25 cellular contexts compared by ENCODE assay signal in genomic region chr10:62379394-62379793, GRCh38. TPM values are rescaled to one million over a fixed set of nuclear protein-coding genes. Genes with fewer than 3 reads are reported as not detected.
DNase-seq lines count a peak whose midpoint lies in the region; ATAC-seq, FAIRE-seq and TF ChIP-seq lines count a peak whose summit lies in the region.
"Had no signal": no experiment of that assay in that cellular context is flagged by ENCODE, and none has a peak within 500 bp of the region (broad histone marks: within the 10 kb centered on the region; RNA-seq: fewer than 3 reads in every experiment).

No MANE protein-coding gene starts in this region.

- no TSS peak for BruUV-seq in PC-3 (replicated peaks; lab: Mats Ljungman, UMichigan)
- BruUV-seq in endothelial cell of umbilical vein (replicated peaks; lab: Mats Ljungman, UMichigan) = no TSS peak

- H3K36me3 ChIP-seq in PC-3 (ENCODE audit: low read depth, low read length) = no peaks in the 10 kb centered on the region
- no peaks in the 10 kb centered on the region for H3K36me3 ChIP-seq in endothelial cell of umbilical vein (ENCODE audit: control insufficient read depth in 2 of 2, extremely low read depth in 1 of 2, insufficient read depth in 2 of 2, low read length in 2 of 2)
- H3K36me3 ChIP-seq: BLaER1 treated with 17β-estradiol and CSF1 and Interleukin-3, amounts not matched to agents 10 nM and 100 nM; colonic mucosa; esophagus muscularis mucosa had no signal

- POLR2A ChIA-PET in PC-3 (lab: Charles Lee; ENCODE audit: unreplicated experiment) (interaction anchor here (0.6 kb wide), 1 partner anchor 89 kb away, joined by 3 read pairs; no protein-coding TSS in a partner anchor), endothelial cell of umbilical vein (lab: Charles Lee) (no interaction called here)

- H3K79me2 ChIP-seq in PC-3 (ENCODE audit: low read length) = peaks cover 66% of the 10 kb centered on the region
- H3K79me2 ChIP-seq in endothelial cell of umbilical vein (ENCODE audit: control insufficient read depth, insufficient read depth, low read length) = no peaks in the 10 kb centered on the region

- dilution Hi-C loops in endothelial cell of umbilical vein (cut with MboI; ENCODE audit: extremely low pct_ligation_motif_present, low sequenced_read_pairs) = no loop called here

- peak overlapping the region; percentile 65 for H3K9ac ChIP-seq in PC-3 (ENCODE audit: low read length)
- peak overlapping the region; percentile 12 for H3K9ac ChIP-seq in endothelial cell of umbilical vein (replicated peaks; ENCODE audit: extremely low read depth, insufficient read depth, low read length)
- H3K9ac ChIP-seq: BLaER1 treated with 17β-estradiol and CSF1 and Interleukin-3, amounts not matched to agents 10 nM and 100 nM had no signal

- no peak for TF ChIP-seq POLR2A in endothelial cell of umbilical vein (IDR thresholded peaks at IDR 0.05; ENCODE audit: low read depth, low read length)

- H2AFZ ChIP-seq in PC-3 (ENCODE audit: low read length) (peak overlapping the region; percentile 20), endothelial cell of umbilical vein (ENCODE audit: low read depth, low read length) (no peak overlapping the region)

- H3K27ac ChIP-seq in PC-3 (ENCODE audit: low read length) (peak overlapping the region; percentile 79), endothelial cell of umbilical vein (ENCODE audit: insufficient read depth, low read depth, low read length) (peak overlapping the region; percentile 70)
- H3K27ac ChIP-seq: BLaER1 treated with 17β-estradiol and CSF1 and Interleukin-3, amounts not matched to agents 10 nM and 100 nM; colonic mucosa; esophagus muscularis mucosa; psoas muscle; RWPE1 had no signal

- no peaks in the 10 kb centered on the region for H3K9me3 ChIP-seq in PC-3 (ENCODE audit: low read length)
- no peaks in the 10 kb centered on the region for H3K9me3 ChIP-seq in endothelial cell of umbilical vein (replicated peaks; ENCODE audit: control insufficient read depth, insufficient read depth, low read length)
- H3K9me3 ChIP-seq: colonic mucosa, esophagus muscularis mucosa, psoas muscle had no signal

- CTCF ChIA-PET in PC-3 (lab: Charles Lee) = interaction anchor here (1.3 kb wide), 1 partner anchor 59 kb away, joined by 4 read pairs; no protein-coding TSS in a partner anchor
- CTCF ChIA-PET in endothelial cell of umbilical vein (lab: Charles Lee) = no interaction called here

- no peaks in the 10 kb centered on the region for H3K27me3 ChIP-seq in PC-3 (ENCODE audit: low read length)
- H3K27me3 ChIP-seq in endothelial cell of umbilical vein (ENCODE audit: control insufficient read depth in 2 of 2, insufficient read depth in 2 of 2, low read length in 2 of 2) = no peaks in the 10 kb centered on the region

- no peaks in the 10 kb centered on the region for H3K9me1 ChIP-seq in endothelial cell of umbilical vein (replicated peaks; ENCODE audit: control insufficient read depth, extremely low read depth, insufficient read depth, low read length)

- ATAC-seq in PC-3 = no peak; the same call in 1 of the 2 replicates
- ATAC-seq: effector memory CD8-positive, alpha-beta T cell; GM12878; psoas muscle had no signal

- H3K4me2 ChIP-seq in PC-3 (ENCODE audit: low read length) = peak overlapping the region; percentile 69
- H3K4me2 ChIP-seq in endothelial cell of umbilical vein (ENCODE audit: insufficient read depth, low read length) = no peak overlapping the region
- H3K4me2 ChIP-seq: BLaER1 treated with 17β-estradiol and CSF1 and Interleukin-3, amounts not matched to agents 10 nM and 100 nM had no signal

- peak overlapping the region; percentile 23 for H3K4me3 ChIP-seq in PC-3 (ENCODE audit: low read length)
- H3K4me3 ChIP-seq in endothelial cell of umbilical vein (replicated peaks in 1 of 3; ENCODE audit: insufficient read depth in 1 of 3, low read depth in 1 of 3, low read length in 3 of 3) = no peak overlapping the region
- H3K4me3 ChIP-seq: BLaER1 treated with 17β-estradiol and CSF1 and Interleukin-3, amounts not matched to agents 10 nM and 100 nM; colonic mucosa; esophagus muscularis mucosa; GM12878; lung; psoas muscle had no signal

- H4K20me1 ChIP-seq in PC-3 (ENCODE audit: low read length) (no peaks in the 10 kb centered on the region), endothelial cell of umbilical vein (replicated peaks; ENCODE audit: control insufficient read depth, extremely low read depth, insufficient read depth, low read length) (no peaks in the 10 kb centered on the region)
- H4K20me1 ChIP-seq: BLaER1 treated with 17β-estradiol and CSF1 and Interleukin-3, amounts not matched to agents 10 nM and 100 nM had no signal

- H3F3A ChIP-seq in PC-3 (ENCODE audit: low read length, unreplicated experiment) = peaks cover 40% of the 10 kb centered on the region

- no peak for FAIRE-seq in endothelial cell of umbilical vein (lab: Jason Lieb, UNC)
- FAIRE-seq: frontal cortex, GM12878 had no signal

- H3K9me2 ChIP-seq in PC-3 (replicated peaks; ENCODE audit: low read length) = no peaks in the 10 kb centered on the region

- peak; percentile 72 for DNase-seq in Ammon's horn (ENCODE audit: low spot score)
- DNase-seq in PC-3 = no peak
- no peak for DNase-seq in endothelial cell of umbilical vein (ENCODE audit: low read depth, low spot score)
- peak in 33 of 56 donors; percentile 10 to 74 (median 40) for DNase-seq in nucleus accumbens (lab: John Stamatoyannopoulos, UW)
- no peak for DNase-seq in SHP77 (lab: John Stamatoyannopoulos, UW)
- no peak for DNase-seq in AG20443 (ENCODE audit: low spot score)
- no peak for DNase-seq in HT-29 (ENCODE audit: low spot score)
- no peak for DNase-seq in OCI-M1 (lab: John Stamatoyannopoulos, UW)
- DNase-seq: activated B cell treated with CpG ODN at 0.5 μM for 24 hours; activated CD4-positive, alpha-beta T cell treated with anti-CD3 and anti-CD28 coated beads, Interleukin-2, amount 50 U/mL, for 48 hours; activated effector memory CD4-positive, alpha-beta T cell treated with anti-CD3 and anti-CD28 coated beads, Interleukin-2, amount 50 U/mL, for 16 hours; activated naive CD8-positive, alpha-beta T cell treated with anti-CD3 and anti-CD28 coated beads, Interleukin-2, amount 50 U/mL, for 24 hours; colonic mucosa; effector memory CD8-positive, alpha-beta T cell; Karpas-422; MV-4-11; NCI-H2171; NCI-H526 treated with DMSO at 0.1 percent for 48 hours; psoas muscle had no signal

- TF ChIP-seq CTCF in PC-3 (conservative IDR thresholded peaks at IDR 0.05; ENCODE audit: low read depth, low read length) (no peak), endothelial cell of umbilical vein (IDR thresholded peaks at IDR 0.05; ENCODE audit: extremely low read depth in 1 of 2, insufficient read depth in 1 of 2, low read depth in 1 of 2, low read length in 2 of 2) (no peak)

- intact Hi-C loops in PC-3 (cut with micrococcal nuclease) (no loop called here), endothelial cell of umbilical vein (cut with micrococcal nuclease) (no loop called here)

- H3K4me1 ChIP-seq in PC-3 (ENCODE audit: insufficient read depth, low read length) (peaks cover 83% of the 10 kb centered on the region), endothelial cell of umbilical vein (ENCODE audit: control insufficient read depth, extremely low read depth, insufficient read depth, low read length) (peaks cover 41% of the 10 kb centered on the region)
- H3K4me1 ChIP-seq: BLaER1 treated with 17β-estradiol and CSF1 and Interleukin-3, amounts not matched to agents 10 nM and 100 nM; colonic mucosa; psoas muscle had no signal

TF ChIP-seq in endothelial cell of umbilical vein, 7 proteins besides CTCF, POLR2A, EP300 and RAD21:
- no peak for TF ChIP-seq JUN (IDR thresholded peaks at IDR 0.05; ENCODE audit: borderline replicate concordance, insufficient read depth, insufficient read length, low read depth)
- TF ChIP-seq FOS (IDR thresholded peaks at IDR 0.05; ENCODE audit: borderline replicate concordance, insufficient read depth, low read length) = no peak
- TF ChIP-seq MYC (IDR thresholded peaks at IDR 0.05; ENCODE audit: low read depth, low read length) = no peak
- no peak for TF ChIP-seq EZH2 (IDR thresholded peaks at IDR 0.05; ENCODE audit: borderline replicate concordance, low read depth, low read length, severe bottlenecking)
- no peak for TF ChIP-seq GATA2 (IDR thresholded peaks at IDR 0.05; ENCODE audit: insufficient read depth, insufficient read length, low read depth, low read length)
- TF ChIP-seq POLR2AphosphoS5 (IDR thresholded peaks at IDR 0.05; ENCODE audit: insufficient read depth, low read depth, low read length) = no peak
- no peak for TF ChIP-seq MAX (IDR thresholded peaks at IDR 0.05; ENCODE audit: insufficient read depth, insufficient read length)
TF ChIP-seq in endothelial cell of umbilical vein: peak in this region for 0.

RNA-seq across cellular contexts. Expression of gene ZNF365, which starts 5.2 kb away (rescaled TPM):
- 19.0 and 20.2 TPM in 2 replicates for total RNA-seq in PC-3 (2014; rRNA removed)
- total RNA-seq in endothelial cell of umbilical vein = 2.9 and 5.5 TPM in 2 replicates
- 0.76 and 1.3 TPM in 2 replicates for polyA plus RNA-seq in endothelial cell of umbilical vein
- 0.94 and 1.1 TPM in 2 replicates for polyA plus RNA-seq in endothelial cell of umbilical vein (2011; cell fraction: cytosol; rRNA removed)
- polyA plus RNA-seq in endothelial cell of umbilical vein (2011; cell fraction: nucleus; rRNA removed) = 1.9 and 2.1 TPM in 2 replicates
- polyA plus RNA-seq in endothelial cell of umbilical vein (2012) = 0.97 and 1.5 TPM in 2 replicates
- 1.8 and 3.3 TPM in 2 replicates for polyA minus RNA-seq in endothelial cell of umbilical vein
- polyA minus RNA-seq in endothelial cell of umbilical vein (2011; cell fraction: cytosol; rRNA and poly(A)+ RNA removed) = not detected
- 5.0 and 6.6 TPM in 2 replicates for polyA minus RNA-seq in endothelial cell of umbilical vein (2011; cell fraction: nucleus; rRNA and poly(A)+ RNA removed)
- total RNA-seq in HT-29 (2014; rRNA removed; shearing (Covaris generic)) = not detected in 2 replicates
- total RNA-seq: activated B cell treated with CpG ODN at 0.5 μM for 24 hours, GM12878 had no signal

Comparison
In these comparisons a context has a peak if more than half of its experiments do, and no peak if none do; other contexts are left out.
1. DNase-seq: peak in Ammon's horn (single experiment) and nucleus accumbens (33 of 56); none in PC-3 (single experiment), endothelial cell of umbilical vein (single experiment), SHP77 (0 of 2), AG20443 (single experiment), HT-29 (single experiment) and OCI-M1 (single experiment).